9 cellular contexts compared by ENCODE assay signal in genomic region chr4:177441061-177441802, GRCh38. TPM values are rescaled to one million over a fixed set of nuclear protein-coding genes. Genes with fewer than 3 reads are reported as not detected.
DNase-seq lines count a peak whose midpoint lies in the region; ATAC-seq, FAIRE-seq and TF ChIP-seq lines count a peak whose summit lies in the region.
"Had no signal": no experiment of that assay in that cellular context is flagged by ENCODE, and none has a peak within 500 bp of the region (broad histone marks: within the 10 kb centered on the region; RNA-seq: fewer than 3 reads in every experiment).

No MANE protein-coding gene starts in this region.

- TF ChIP-seq POLR2A in H54 (IDR thresholded peaks at IDR 0.05; ENCODE audit: low read depth, low read length), result no peak

- H4K20me1 ChIP-seq in osteoblast (ENCODE audit: insufficient read depth, low read length), result no peaks in the 10 kb centered on the region

- no peaks in the 10 kb centered on the region for H3K9me3 ChIP-seq in HUES48 (ENCODE audit: control insufficient read depth, insufficient read depth, low read length)
- no peaks in the 10 kb centered on the region for H3K9me3 ChIP-seq in WERI-Rb-1 (ENCODE audit: severe bottlenecking)
- no peaks in the 10 kb centered on the region for H3K9me3 ChIP-seq in osteoblast (ENCODE audit: low read depth, low read length)

- H3K79me2 ChIP-seq in osteoblast (ENCODE audit: insufficient read depth, low read length), result peaks cover 3% of the 10 kb centered on the region

- peak overlapping the region; percentile 98 for H2AFZ ChIP-seq in osteoblast (ENCODE audit: low read length)

- TF ChIP-seq CTCF in WERI-Rb-1 (IDR thresholded peaks at IDR 0.05; ENCODE audit: low read depth, low read length) (no peak), osteoblast (IDR thresholded peaks at IDR 0.05; ENCODE audit: extremely low read depth, low read depth, low read length) (no peak)

- H3K4me2 ChIP-seq in osteoblast (ENCODE audit: insufficient read depth, low read length), result peak overlapping the region; percentile 93

- H3K27ac ChIP-seq in HUES48 (ENCODE audit: low read depth, low read length) (peak overlapping the region; percentile 88), WERI-Rb-1 (peak overlapping the region; percentile 98), osteoblast (ENCODE audit: low read depth, low read length) (peak overlapping the region; percentile 92)

- H3K4me3 ChIP-seq in HUES48 (ENCODE audit: low read depth, low read length), result peak overlapping the region; percentile 75
- peak overlapping the region; percentile 71 for H3K4me3 ChIP-seq in WERI-Rb-1 (ENCODE audit: low read depth, low read length)
- peak overlapping the region; percentile 86 for H3K4me3 ChIP-seq in osteoblast (ENCODE audit: insufficient read depth, low read length)

- peak; percentile 32 for ATAC-seq in GM21390 (IDR thresholded peaks at IDR 0.05; ENCODE audit: unreplicated experiment)

- peak overlapping the region; percentile 93 for H3K9ac ChIP-seq in HUES48 (ENCODE audit: low read depth, low read length)

- no peak for FAIRE-seq in H54 (lab: Jason Lieb, UNC)
- FAIRE-seq: G401.6 had no signal

- H3K36me3 ChIP-seq in HUES48 (ENCODE audit: control insufficient read depth, insufficient read depth, low read length) (no peaks in the 10 kb centered on the region), WERI-Rb-1 (peaks cover 2% of the 10 kb centered on the region; the same call in 1 of the 2 replicates), osteoblast (ENCODE audit: insufficient read depth, low read length) (no peaks in the 10 kb centered on the region)

- H3K27me3 ChIP-seq in HUES48 (ENCODE audit: control insufficient read depth, insufficient read depth, low read length) (no peaks in the 10 kb centered on the region), WERI-Rb-1 (ENCODE audit: insufficient read depth, low read depth, severe bottlenecking) (no peaks in the 10 kb centered on the region), osteoblast (ENCODE audit: insufficient read depth, low read length) (no peaks in the 10 kb centered on the region)

- peaks cover 16% of the 10 kb centered on the region for H3K4me1 ChIP-seq in HUES48 (ENCODE audit: control insufficient read depth, insufficient read depth, low read length)
- H3K4me1 ChIP-seq in osteoblast (ENCODE audit: insufficient read depth, low read length), result peaks cover 13% of the 10 kb centered on the region

- peak; percentile 12 for DNase-seq in NCI-H146 (lab: John Stamatoyannopoulos, UW)
- DNase-seq in NCI-H146 treated with DMSO at 0.1 percent for 48 hours (lab: John Stamatoyannopoulos, UW; ENCODE audit: unreplicated experiment), result no peak
- no peak for DNase-seq in WERI-Rb-1
- DNase-seq in fibroblast of gingiva (ENCODE audit: low read depth), result peak; percentile 6
- peak; percentile 62 for DNase-seq in osteoblast (ENCODE audit: insufficient read length, low spot score, missing footprints)
- no peak for DNase-seq in H54 (ENCODE audit: insufficient read length, low spot score)

RNA-seq across cellular contexts. Expression of gene AGA, which starts 1.0 kb away (rescaled TPM):
- total RNA-seq in osteoblast, result 43.4 and 61.9 TPM in 2 replicates

Comparison
In these comparisons a context has a peak if more than half of its experiments do, and no peak if none do; other contexts are left out.
1. DNase-seq: peak in NCI-H146 (single experiment), fibroblast of gingiva (single experiment) and osteoblast (single experiment); none in NCI-H146 treated with DMSO at 0.1 percent for 48 hours (single experiment), WERI-Rb-1 (single experiment) and H54 (single experiment).
2. Peak in every context shown above with its lines, with median percentiles within 50 percentile points of each other: H3K27ac ChIP-seq and H3K4me3 ChIP-seq.